In the genomic region with DNA sequence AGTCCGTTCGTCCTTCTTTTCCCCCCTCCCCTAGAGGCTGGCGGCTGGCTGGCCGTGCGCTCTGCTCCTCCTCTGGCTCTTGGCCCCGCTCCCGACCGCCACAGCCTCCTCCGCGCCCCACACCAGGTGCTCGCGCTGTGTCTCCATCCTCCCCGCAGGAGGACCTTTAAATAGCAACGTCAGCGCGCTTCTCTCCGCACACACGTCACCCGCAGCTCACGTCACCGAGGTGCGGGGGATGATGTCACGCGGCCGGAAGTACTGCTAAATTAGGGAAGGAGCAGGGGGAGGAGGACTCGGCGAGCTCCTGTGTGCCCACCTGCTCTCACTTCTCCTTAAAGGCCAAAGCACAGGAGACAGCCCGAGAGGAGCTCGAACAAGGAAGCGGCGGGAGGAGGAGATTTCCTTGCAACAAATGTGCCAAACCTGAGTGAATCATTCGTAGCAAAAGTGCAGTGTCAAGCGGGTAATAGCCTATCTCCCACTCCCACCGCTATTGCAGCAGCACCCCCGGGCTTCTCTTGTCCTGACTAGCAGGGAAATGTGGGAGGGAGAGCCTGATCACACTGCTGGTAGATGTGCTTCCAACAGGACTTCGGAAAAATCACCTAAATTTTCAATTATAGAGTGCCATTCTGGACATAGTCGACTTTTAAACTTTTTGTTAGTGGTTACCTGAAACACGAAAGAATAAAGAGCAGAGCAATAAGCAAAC, we compare ENCODE assay signal across 8 cellular contexts. TPM values are rescaled to one million over a fixed set of nuclear protein-coding genes. Genes with fewer than 3 reads are reported as not detected.
A peak's percentile ranks its signal among the peaks of the same experiment; 100 is the strongest.
DNase-seq lines count a peak whose midpoint lies in the region; ATAC-seq, FAIRE-seq and TF ChIP-seq lines count a peak whose summit lies in the region.

No MANE protein-coding gene starts in this region.

- peak overlapping the region; percentile 91 for H3K27ac Mint-ChIP-seq in Caco-2 (ENCODE audit: unreplicated experiment)

- peaks cover 10% of the 10 kb centered on the region for H3K4me1 Mint-ChIP-seq in Caco-2 (ENCODE audit: low read depth, unreplicated experiment)

- H3K36me3 ChIP-seq in Caco-2 (ENCODE audit: control insufficient read depth, insufficient read depth, low read length) (no peaks in the 10 kb centered on the region), NT2/D1 (ENCODE audit: insufficient read depth, insufficient read length, low read length) (peaks cover 3% of the 10 kb centered on the region), mesodermal cell (ENCODE audit: control insufficient read depth, insufficient read depth, low read length) (no peaks in the 10 kb centered on the region)

- H3K27me3 Mint-ChIP-seq in Caco-2 (ENCODE audit: insufficient read depth, unreplicated experiment), result no peaks in the 10 kb centered on the region

- WGBS in mesodermal cell (ENCODE audit: insufficient coverage in 2 of 2), 2 experiments, result 6 to 9% methylated on average over 17 to 22 of the region's 38 CpGs

- DNase-seq in Caco-2 (peak; percentile 93 to 96), HTR-8/SVneo (ENCODE audit: insufficient read length, low spot score) (peak; percentile 80), NT2/D1 (ENCODE audit: low read depth, low spot score) (peak; percentile 81)
- peak; percentile 93 for DNase-seq in activated CD8-positive, alpha-beta memory T cell treated with anti-CD3 and anti-CD28 coated beads, Interleukin-2, amount 50 U/mL, for 4 hours
- peak; percentile 84 to 86 for DNase-seq in stimulated activated CD8-positive, alpha-beta memory T cell treated with anti-CD3 and anti-CD28 coated beads, Interleukin-15, amount 100 ng/mL, for 4 hours (ENCODE audit: low read depth in 2 of 2)

- BruUV-seq in Caco-2 (replicated peaks; lab: Mats Ljungman, UMichigan), result TSS peak; percentile 96

- peak; percentile 84 for ATAC-seq in GM21381 (IDR thresholded peaks at IDR 0.05; ENCODE audit: unreplicated experiment)

- H3K9me3 ChIP-seq in Caco-2, result no peaks in the 10 kb centered on the region
- no peaks in the 10 kb centered on the region for H3K9me3 ChIP-seq in NT2/D1 (ENCODE audit: insufficient read depth, low read length)
- no peaks in the 10 kb centered on the region for H3K9me3 ChIP-seq in mesodermal cell (ENCODE audit: control insufficient read depth, low read length)

- no peaks in the 10 kb centered on the region for H3K9me3 Mint-ChIP-seq in Caco-2 (ENCODE audit: unreplicated experiment)

- H3K36me3 Mint-ChIP-seq in Caco-2 (ENCODE audit: insufficient read depth, unreplicated experiment), result peaks cover 17% of the 10 kb centered on the region

- FAIRE-seq in HTR-8/SVneo (lab: Jason Lieb, UNC) (peak; percentile 97), endometrium (lab: Jason Lieb, UNC) (peak; percentile 70)

- H3K9ac ChIP-seq in NT2/D1 (ENCODE audit: insufficient read length, low read depth), result peak overlapping the region; percentile 93

- TF ChIP-seq CTCF in Caco-2 (IDR thresholded peaks at IDR 0.05; ENCODE audit: insufficient read depth in 1 of 2, low read depth in 1 of 2, low read length in 1 of 2, severe bottlenecking in 1 of 2, unreplicated experiment in 1 of 2), result no peak

- CTCF ChIA-PET in Caco-2 (lab: Charles Lee), result interaction anchor here (0.8 kb wide), 1 partner anchor 381 kb away, joined by 4 read pairs; no protein-coding TSS in a partner anchor

- POLR2A ChIA-PET in Caco-2 (lab: Charles Lee), result interaction anchor here (0.8 to 2.1 kb wide), 5 partner anchors 24 to 529 kb away, joined by 3 to 8 read pairs (median 5); partner anchors contain the start of gene TENT2

- peak overlapping the region; percentile 94 for H3K27ac ChIP-seq in mesodermal cell (ENCODE audit: low read depth, low read length, severe bottlenecking)

- intact Hi-C loops in Caco-2 (cut with micrococcal nuclease; ENCODE audit: unreplicated experiment), result loop anchor here (1.0 kb wide), 1 partner anchor 98 kb away; the partner anchor contains the start of gene TENT2

- H3K4me3 ChIP-seq in Caco-2 (ENCODE audit: low read depth, low read length) (peak overlapping the region; percentile 93), NT2/D1 (ENCODE audit: insufficient read length, low read depth) (peak overlapping the region; percentile 78), mesodermal cell (ENCODE audit: extremely low read depth, insufficient read depth, low read length, poor library complexity, severe bottlenecking) (peak overlapping the region; percentile 76)

- H3K4me3 Mint-ChIP-seq in Caco-2 (ENCODE audit: unreplicated experiment), result peak overlapping the region; percentile 85

- H3K4me1 ChIP-seq in Caco-2, result peaks cover 18% of the 10 kb centered on the region; the same call in 1 of the 2 replicates
- peaks cover 3% of the 10 kb centered on the region for H3K4me1 ChIP-seq in NT2/D1 (ENCODE audit: insufficient read depth, insufficient read length)
- H3K4me1 ChIP-seq in mesodermal cell (ENCODE audit: control insufficient read depth, insufficient read depth, low read length, poor library complexity, severe bottlenecking), result peaks cover under 1% of the 10 kb centered on the region

- H3K27me3 ChIP-seq in Caco-2 (replicated peaks; ENCODE audit: control insufficient read depth, insufficient read depth, low read length) (no peaks in the 10 kb centered on the region), NT2/D1 (ENCODE audit: insufficient read depth, insufficient read length) (no peaks in the 10 kb centered on the region)

RNA-seq across cellular contexts. Expression of gene HOMER1, which starts 0.6 kb away (rescaled TPM):
- total RNA-seq in Caco-2 (2022), result 22.2 and 24.0 TPM in 2 replicates
- polyA plus RNA-seq in mesodermal cell (2013, experiment 1 of 2), result 15.8 TPM
- 15.3 TPM for polyA plus RNA-seq in mesodermal cell (2013, experiment 2 of 2)

Comparison
In these comparisons a context has a peak if more than half of its experiments do, and no peak if none do; other contexts are left out.
1. Peak in every context shown above with its lines: DNase-seq, ATAC-seq, H3K4me3 ChIP-seq and H3K27ac ChIP-seq.